In the genomic region with DNA sequence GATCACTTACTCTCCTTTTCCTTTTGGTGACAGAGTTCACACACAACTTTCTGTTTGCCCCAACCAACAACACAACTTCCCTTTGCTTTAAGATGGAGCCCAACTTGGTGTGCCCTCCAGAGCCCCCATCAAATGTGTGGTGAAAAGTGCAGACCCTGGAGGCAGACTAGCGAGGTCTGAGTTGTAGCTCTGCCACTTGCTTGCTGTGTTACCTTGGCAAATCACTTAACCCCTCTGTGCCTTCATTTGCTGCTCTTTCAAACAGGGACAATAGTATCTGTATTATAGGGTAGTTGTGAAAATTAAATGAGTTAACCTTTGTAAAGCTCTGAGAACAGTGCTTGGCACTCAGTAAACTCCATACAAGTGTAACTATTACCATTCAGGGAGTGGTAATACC, we compare ENCODE assay signal across 3 cellular contexts.
TF ChIP-seq lines count a peak whose summit lies in the region.

No MANE protein-coding gene starts in this region.

TF ChIP-seq in SK-N-SH, 30 proteins besides CTCF, POLR2A, EP300 and RAD21:
- no peak for TF ChIP-seq TEAD4 (IDR thresholded peaks at IDR 0.05; ENCODE audit: borderline replicate concordance, insufficient read depth)
- TF ChIP-seq NRF1 (IDR thresholded peaks at IDR 0.05; ENCODE audit: low read depth, low read length): no peak
- no peak for TF ChIP-seq FOSL2 (IDR thresholded peaks at IDR 0.05; ENCODE audit: borderline replicate concordance, low read depth)
- no peak for TF ChIP-seq GABPA (IDR thresholded peaks at IDR 0.05; ENCODE audit: low read depth)
- no peak for TF ChIP-seq ELF1 (IDR thresholded peaks at IDR 0.05)
- no peak for TF ChIP-seq FOXJ3 (CRISPR knock-in tag; IDR thresholded peaks at IDR 0.05)
- TF ChIP-seq RFX5 (IDR thresholded peaks at IDR 0.05; ENCODE audit: low read length): no peak
- no peak for TF ChIP-seq SMC3 (IDR thresholded peaks at IDR 0.05; ENCODE audit: low read depth, low read length)
- TF ChIP-seq JUND (IDR thresholded peaks at IDR 0.05): no peak
- TF ChIP-seq, protein P1, sequence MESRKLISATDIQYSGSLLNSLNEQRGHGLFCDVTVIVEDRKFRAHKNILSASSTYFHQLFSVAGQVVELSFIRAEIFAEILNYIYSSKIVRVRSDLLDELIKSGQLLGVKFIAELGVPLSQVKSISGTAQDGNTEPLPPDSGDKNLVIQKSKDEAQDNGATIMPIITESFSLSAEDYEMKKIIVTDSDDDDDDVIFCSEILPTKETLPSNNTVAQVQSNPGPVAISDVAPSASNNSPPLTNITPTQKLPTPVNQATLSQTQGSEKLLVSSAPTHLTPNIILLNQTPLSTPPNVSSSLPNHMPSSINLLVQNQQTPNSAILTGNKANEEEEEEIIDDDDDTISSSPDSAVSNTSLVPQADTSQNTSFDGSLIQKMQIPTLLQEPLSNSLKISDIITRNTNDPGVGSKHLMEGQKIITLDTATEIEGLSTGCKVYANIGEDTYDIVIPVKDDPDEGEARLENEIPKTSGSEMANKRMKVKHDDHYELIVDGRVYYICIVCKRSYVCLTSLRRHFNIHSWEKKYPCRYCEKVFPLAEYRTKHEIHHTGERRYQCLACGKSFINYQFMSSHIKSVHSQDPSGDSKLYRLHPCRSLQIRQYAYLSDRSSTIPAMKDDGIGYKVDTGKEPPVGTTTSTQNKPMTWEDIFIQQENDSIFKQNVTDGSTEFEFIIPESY (IDR thresholded peaks at IDR 0.05; ENCODE audit: borderline replicate concordance, low read depth): no peak
- no peak for TF ChIP-seq RCOR1 (IDR thresholded peaks at IDR 0.05; ENCODE audit: low read length)
- TF ChIP-seq RXRA (IDR thresholded peaks at IDR 0.05; ENCODE audit: borderline replicate concordance, low read depth): no peak
- no peak for TF ChIP-seq TAF1 (IDR thresholded peaks at IDR 0.05; ENCODE audit: borderline replicate concordance, low read depth, low read length)
- TF ChIP-seq, protein P2, sequence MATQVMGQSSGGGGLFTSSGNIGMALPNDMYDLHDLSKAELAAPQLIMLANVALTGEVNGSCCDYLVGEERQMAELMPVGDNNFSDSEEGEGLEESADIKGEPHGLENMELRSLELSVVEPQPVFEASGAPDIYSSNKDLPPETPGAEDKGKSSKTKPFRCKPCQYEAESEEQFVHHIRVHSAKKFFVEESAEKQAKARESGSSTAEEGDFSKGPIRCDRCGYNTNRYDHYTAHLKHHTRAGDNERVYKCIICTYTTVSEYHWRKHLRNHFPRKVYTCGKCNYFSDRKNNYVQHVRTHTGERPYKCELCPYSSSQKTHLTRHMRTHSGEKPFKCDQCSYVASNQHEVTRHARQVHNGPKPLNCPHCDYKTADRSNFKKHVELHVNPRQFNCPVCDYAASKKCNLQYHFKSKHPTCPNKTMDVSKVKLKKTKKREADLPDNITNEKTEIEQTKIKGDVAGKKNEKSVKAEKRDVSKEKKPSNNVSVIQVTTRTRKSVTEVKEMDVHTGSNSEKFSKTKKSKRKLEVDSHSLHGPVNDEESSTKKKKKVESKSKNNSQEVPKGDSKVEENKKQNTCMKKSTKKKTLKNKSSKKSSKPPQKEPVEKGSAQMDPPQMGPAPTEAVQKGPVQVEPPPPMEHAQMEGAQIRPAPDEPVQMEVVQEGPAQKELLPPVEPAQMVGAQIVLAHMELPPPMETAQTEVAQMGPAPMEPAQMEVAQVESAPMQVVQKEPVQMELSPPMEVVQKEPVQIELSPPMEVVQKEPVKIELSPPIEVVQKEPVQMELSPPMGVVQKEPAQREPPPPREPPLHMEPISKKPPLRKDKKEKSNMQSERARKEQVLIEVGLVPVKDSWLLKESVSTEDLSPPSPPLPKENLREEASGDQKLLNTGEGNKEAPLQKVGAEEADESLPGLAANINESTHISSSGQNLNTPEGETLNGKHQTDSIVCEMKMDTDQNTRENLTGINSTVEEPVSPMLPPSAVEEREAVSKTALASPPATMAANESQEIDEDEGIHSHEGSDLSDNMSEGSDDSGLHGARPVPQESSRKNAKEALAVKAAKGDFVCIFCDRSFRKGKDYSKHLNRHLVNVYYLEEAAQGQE (IDR thresholded peaks at IDR 0.05; ENCODE audit: low read depth, low read length): no peak
- TF ChIP-seq GATA2 (CRISPR knock-in tag; IDR thresholded peaks at IDR 0.05): no peak

TF ChIP-seq in SK-N-SH treated with all-trans-retinoic acid at 6 μM for 48 hours, 23 proteins besides CTCF, POLR2A, EP300 and RAD21:
- TF ChIP-seq, protein P3, sequence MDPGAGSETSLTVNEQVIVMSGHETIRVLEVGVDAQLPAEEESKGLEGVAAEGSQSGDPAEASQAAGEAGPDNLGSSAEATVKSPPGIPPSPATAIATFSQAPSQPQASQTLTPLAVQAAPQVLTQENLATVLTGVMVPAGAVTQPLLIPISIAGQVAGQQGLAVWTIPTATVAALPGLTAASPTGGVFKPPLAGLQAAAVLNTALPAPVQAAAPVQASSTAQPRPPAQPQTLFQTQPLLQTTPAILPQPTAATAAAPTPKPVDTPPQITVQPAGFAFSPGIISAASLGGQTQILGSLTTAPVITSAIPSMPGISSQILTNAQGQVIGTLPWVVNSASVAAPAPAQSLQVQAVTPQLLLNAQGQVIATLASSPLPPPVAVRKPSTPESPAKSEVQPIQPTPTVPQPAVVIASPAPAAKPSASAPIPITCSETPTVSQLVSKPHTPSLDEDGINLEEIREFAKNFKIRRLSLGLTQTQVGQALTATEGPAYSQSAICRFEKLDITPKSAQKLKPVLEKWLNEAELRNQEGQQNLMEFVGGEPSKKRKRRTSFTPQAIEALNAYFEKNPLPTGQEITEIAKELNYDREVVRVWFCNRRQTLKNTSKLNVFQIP (CRISPR knock-in tag; IDR thresholded peaks at IDR 0.05; ENCODE audit: borderline replicate concordance, low read depth): no peak
- TF ChIP-seq, protein P4, sequence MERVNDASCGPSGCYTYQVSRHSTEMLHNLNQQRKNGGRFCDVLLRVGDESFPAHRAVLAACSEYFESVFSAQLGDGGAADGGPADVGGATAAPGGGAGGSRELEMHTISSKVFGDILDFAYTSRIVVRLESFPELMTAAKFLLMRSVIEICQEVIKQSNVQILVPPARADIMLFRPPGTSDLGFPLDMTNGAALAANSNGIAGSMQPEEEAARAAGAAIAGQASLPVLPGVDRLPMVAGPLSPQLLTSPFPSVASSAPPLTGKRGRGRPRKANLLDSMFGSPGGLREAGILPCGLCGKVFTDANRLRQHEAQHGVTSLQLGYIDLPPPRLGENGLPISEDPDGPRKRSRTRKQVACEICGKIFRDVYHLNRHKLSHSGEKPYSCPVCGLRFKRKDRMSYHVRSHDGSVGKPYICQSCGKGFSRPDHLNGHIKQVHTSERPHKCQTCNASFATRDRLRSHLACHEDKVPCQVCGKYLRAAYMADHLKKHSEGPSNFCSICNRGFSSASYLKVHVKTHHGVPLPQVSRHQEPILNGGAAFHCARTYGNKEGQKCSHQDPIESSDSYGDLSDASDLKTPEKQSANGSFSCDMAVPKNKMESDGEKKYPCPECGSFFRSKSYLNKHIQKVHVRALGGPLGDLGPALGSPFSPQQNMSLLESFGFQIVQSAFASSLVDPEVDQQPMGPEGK (CRISPR knock-in tag; IDR thresholded peaks at IDR 0.05; ENCODE audit: borderline replicate concordance): no peak
- TF ChIP-seq ESRRG (CRISPR knock-in tag; IDR thresholded peaks at IDR 0.05) (no peak), ZFP3 (CRISPR knock-in tag; IDR thresholded peaks at IDR 0.05) (no peak), ZNF565 (CRISPR knock-in tag; conservative IDR thresholded peaks at IDR 0.05; ENCODE audit: low read depth) (no peak), PPARA (CRISPR knock-in tag; IDR thresholded peaks at IDR 0.05; ENCODE audit: borderline replicate concordance) (no peak), TCF4 (CRISPR knock-in tag; IDR thresholded peaks at IDR 0.05; ENCODE audit: borderline replicate concordance) (no peak), GLIS3 (CRISPR knock-in tag; IDR thresholded peaks at IDR 0.05) (no peak), ZNF8 (CRISPR knock-in tag; IDR thresholded peaks at IDR 0.05) (no peak)
- TF ChIP-seq, protein P5, sequence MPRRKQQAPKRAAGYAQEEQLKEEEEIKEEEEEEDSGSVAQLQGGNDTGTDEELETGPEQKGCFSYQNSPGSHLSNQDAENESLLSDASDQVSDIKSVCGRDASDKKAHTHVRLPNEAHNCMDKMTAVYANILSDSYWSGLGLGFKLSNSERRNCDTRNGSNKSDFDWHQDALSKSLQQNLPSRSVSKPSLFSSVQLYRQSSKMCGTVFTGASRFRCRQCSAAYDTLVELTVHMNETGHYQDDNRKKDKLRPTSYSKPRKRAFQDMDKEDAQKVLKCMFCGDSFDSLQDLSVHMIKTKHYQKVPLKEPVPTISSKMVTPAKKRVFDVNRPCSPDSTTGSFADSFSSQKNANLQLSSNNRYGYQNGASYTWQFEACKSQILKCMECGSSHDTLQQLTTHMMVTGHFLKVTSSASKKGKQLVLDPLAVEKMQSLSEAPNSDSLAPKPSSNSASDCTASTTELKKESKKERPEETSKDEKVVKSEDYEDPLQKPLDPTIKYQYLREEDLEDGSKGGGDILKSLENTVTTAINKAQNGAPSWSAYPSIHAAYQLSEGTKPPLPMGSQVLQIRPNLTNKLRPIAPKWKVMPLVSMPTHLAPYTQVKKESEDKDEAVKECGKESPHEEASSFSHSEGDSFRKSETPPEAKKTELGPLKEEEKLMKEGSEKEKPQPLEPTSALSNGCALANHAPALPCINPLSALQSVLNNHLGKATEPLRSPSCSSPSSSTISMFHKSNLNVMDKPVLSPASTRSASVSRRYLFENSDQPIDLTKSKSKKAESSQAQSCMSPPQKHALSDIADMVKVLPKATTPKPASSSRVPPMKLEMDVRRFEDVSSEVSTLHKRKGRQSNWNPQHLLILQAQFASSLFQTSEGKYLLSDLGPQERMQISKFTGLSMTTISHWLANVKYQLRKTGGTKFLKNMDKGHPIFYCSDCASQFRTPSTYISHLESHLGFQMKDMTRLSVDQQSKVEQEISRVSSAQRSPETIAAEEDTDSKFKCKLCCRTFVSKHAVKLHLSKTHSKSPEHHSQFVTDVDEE (CRISPR knock-in tag; IDR thresholded peaks at IDR 0.05): no peak

TF ChIP-seq in IMR-90, 13 proteins besides CTCF, POLR2A, EP300 and RAD21:
- TF ChIP-seq, protein P6, sequence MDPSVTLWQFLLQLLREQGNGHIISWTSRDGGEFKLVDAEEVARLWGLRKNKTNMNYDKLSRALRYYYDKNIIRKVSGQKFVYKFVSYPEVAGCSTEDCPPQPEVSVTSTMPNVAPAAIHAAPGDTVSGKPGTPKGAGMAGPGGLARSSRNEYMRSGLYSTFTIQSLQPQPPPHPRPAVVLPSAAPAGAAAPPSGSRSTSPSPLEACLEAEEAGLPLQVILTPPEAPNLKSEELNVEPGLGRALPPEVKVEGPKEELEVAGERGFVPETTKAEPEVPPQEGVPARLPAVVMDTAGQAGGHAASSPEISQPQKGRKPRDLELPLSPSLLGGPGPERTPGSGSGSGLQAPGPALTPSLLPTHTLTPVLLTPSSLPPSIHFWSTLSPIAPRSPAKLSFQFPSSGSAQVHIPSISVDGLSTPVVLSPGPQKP (IDR thresholded peaks at IDR 0.05; ENCODE audit: borderline replicate concordance, low read depth, low read length): no peak
- no peak for TF ChIP-seq MAFK (IDR thresholded peaks at IDR 0.05; ENCODE audit: low read depth, low read length)
- TF ChIP-seq CEBPB (IDR thresholded peaks at IDR 0.05; ENCODE audit: low read depth, low read length): no peak
- TF ChIP-seq CHD1 (IDR thresholded peaks at IDR 0.05; ENCODE audit: low read depth, low read length): no peak
- TF ChIP-seq BHLHE40 (IDR thresholded peaks at IDR 0.05; ENCODE audit: low read depth, low read length): no peak
TF ChIP-seq in IMR-90: peak in this region for 0.
